2 cellular contexts compared by ENCODE assay signal in genomic region chr5:1563051-1563461, GRCh38.
TF ChIP-seq lines count a peak whose summit lies in the region.

No MANE protein-coding gene starts in this region.

TF ChIP-seq in HepG2, 621 proteins besides CTCF, POLR2A, EP300 and RAD21 (continues in another document):
- TF ChIP-seq FOXC1 (CRISPR knock-in tag; IDR thresholded peaks at IDR 0.05; ENCODE audit: borderline replicate concordance): no peak
- TF ChIP-seq, protein P1, sequence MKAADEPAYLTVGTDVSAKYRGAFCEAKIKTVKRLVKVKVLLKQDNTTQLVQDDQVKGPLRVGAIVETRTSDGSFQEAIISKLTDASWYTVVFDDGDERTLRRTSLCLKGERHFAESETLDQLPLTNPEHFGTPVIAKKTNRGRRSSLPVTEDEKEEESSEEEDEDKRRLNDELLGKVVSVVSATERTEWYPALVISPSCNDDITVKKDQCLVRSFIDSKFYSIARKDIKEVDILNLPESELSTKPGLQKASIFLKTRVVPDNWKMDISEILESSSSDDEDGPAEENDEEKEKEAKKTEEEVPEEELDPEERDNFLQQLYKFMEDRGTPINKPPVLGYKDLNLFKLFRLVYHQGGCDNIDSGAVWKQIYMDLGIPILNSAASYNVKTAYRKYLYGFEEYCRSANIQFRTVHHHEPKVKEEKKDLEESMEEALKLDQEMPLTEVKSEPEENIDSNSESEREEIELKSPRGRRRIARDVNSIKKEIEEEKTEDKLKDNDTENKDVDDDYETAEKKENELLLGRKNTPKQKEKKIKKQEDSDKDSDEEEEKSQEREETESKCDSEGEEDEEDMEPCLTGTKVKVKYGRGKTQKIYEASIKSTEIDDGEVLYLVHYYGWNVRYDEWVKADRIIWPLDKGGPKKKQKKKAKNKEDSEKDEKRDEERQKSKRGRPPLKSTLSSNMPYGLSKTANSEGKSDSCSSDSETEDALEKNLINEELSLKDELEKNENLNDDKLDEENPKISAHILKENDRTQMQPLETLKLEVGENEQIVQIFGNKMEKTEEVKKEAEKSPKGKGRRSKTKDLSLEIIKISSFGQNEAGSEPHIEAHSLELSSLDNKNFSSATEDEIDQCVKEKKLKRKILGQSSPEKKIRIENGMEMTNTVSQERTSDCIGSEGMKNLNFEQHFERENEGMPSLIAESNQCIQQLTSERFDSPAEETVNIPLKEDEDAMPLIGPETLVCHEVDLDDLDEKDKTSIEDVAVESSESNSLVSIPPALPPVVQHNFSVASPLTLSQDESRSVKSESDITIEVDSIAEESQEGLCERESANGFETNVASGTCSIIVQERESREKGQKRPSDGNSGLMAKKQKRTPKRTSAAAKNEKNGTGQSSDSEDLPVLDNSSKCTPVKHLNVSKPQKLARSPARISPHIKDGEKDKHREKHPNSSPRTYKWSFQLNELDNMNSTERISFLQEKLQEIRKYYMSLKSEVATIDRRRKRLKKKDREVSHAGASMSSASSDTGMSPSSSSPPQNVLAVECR (CRISPR knock-in tag; IDR thresholded peaks at IDR 0.05; ENCODE audit: borderline replicate concordance): 0 out of 2 replicates have a peak, but pooled peaks have one; percentile 2
- TF ChIP-seq ZBTB38 (CRISPR knock-in tag; IDR thresholded peaks at IDR 0.05): peak; percentile 53; the same call in 1 of the 2 replicates
- TF ChIP-seq SOX6 (IDR thresholded peaks at IDR 0.05): no peak
- TF ChIP-seq SOX6 (CRISPR knock-in tag; IDR thresholded peaks at IDR 0.05): no peak
- no peak for TF ChIP-seq ZMAT3 (CRISPR knock-in tag; conservative IDR thresholded peaks at IDR 0.05)
- no peak for TF ChIP-seq ZNF75D (CRISPR knock-in tag; IDR thresholded peaks at IDR 0.05; ENCODE audit: borderline replicate concordance)
- TF ChIP-seq NFKB2 (CRISPR knock-in tag; IDR thresholded peaks at IDR 0.05; ENCODE audit: borderline replicate concordance): 0 out of 2 replicates have a peak, but pooled peaks have one; percentile 44
- TF ChIP-seq ZNF598 (CRISPR knock-in tag; IDR thresholded peaks at IDR 0.05; ENCODE audit: borderline replicate concordance): no peak
- peak; percentile 22 for TF ChIP-seq AGO2 (optimal IDR thresholded peaks at IDR 0.05; ENCODE audit: low read depth, low read length)
- TF ChIP-seq SALL1 (CRISPR knock-in tag; IDR thresholded peaks at IDR 0.05): peak; percentile 5; the same call in 1 of the 2 replicates
- TF ChIP-seq GABPB1 (CRISPR knock-in tag; IDR thresholded peaks at IDR 0.05): 0 out of 2 replicates have a peak, but pooled peaks have one; percentile 0
- TF ChIP-seq, protein P2, sequence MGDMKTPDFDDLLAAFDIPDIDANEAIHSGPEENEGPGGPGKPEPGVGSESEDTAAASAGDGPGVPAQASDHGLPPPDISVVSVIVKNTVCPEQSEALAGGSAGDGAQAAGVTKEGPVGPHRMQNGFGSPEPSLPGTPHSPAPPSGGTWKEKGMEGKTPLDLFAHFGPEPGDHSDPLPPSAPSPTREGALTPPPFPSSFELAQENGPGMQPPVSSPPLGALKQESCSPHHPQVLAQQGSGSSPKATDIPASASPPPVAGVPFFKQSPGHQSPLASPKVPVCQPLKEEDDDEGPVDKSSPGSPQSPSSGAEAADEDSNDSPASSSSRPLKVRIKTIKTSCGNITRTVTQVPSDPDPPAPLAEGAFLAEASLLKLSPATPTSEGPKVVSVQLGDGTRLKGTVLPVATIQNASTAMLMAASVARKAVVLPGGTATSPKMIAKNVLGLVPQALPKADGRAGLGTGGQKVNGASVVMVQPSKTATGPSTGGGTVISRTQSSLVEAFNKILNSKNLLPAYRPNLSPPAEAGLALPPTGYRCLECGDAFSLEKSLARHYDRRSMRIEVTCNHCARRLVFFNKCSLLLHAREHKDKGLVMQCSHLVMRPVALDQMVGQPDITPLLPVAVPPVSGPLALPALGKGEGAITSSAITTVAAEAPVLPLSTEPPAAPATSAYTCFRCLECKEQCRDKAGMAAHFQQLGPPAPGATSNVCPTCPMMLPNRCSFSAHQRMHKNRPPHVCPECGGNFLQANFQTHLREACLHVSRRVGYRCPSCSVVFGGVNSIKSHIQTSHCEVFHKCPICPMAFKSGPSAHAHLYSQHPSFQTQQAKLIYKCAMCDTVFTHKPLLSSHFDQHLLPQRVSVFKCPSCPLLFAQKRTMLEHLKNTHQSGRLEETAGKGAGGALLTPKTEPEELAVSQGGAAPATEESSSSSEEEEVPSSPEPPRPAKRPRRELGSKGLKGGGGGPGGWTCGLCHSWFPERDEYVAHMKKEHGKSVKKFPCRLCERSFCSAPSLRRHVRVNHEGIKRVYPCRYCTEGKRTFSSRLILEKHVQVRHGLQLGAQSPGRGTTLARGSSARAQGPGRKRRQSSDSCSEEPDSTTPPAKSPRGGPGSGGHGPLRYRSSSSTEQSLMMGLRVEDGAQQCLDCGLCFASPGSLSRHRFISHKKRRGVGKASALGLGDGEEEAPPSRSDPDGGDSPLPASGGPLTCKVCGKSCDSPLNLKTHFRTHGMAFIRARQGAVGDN (CRISPR knock-in tag; IDR thresholded peaks at IDR 0.05): peak; percentile 2; the same call in 1 of the 2 replicates
- TF ChIP-seq TARDBP (CRISPR knock-in tag; IDR thresholded peaks at IDR 0.05): no peak
- TF ChIP-seq, protein P3, sequence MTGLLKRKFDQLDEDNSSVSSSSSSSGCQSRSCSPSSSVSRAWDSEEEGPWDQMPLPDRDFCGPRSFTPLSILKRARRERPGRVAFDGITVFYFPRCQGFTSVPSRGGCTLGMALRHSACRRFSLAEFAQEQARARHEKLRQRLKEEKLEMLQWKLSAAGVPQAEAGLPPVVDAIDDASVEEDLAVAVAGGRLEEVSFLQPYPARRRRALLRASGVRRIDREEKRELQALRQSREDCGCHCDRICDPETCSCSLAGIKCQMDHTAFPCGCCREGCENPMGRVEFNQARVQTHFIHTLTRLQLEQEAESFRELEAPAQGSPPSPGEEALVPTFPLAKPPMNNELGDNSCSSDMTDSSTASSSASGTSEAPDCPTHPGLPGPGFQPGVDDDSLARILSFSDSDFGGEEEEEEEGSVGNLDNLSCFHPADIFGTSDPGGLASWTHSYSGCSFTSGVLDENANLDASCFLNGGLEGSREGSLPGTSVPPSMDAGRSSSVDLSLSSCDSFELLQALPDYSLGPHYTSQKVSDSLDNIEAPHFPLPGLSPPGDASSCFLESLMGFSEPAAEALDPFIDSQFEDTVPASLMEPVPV (CRISPR knock-in tag; IDR thresholded peaks at IDR 0.05): 0 out of 2 replicates have a peak, but pooled peaks have one; percentile 1
- no peak for TF ChIP-seq ARNT (IDR thresholded peaks at IDR 0.05)

TF ChIP-seq in IMR-90, 13 proteins besides CTCF, POLR2A, EP300 and RAD21:
- TF ChIP-seq, protein P4, sequence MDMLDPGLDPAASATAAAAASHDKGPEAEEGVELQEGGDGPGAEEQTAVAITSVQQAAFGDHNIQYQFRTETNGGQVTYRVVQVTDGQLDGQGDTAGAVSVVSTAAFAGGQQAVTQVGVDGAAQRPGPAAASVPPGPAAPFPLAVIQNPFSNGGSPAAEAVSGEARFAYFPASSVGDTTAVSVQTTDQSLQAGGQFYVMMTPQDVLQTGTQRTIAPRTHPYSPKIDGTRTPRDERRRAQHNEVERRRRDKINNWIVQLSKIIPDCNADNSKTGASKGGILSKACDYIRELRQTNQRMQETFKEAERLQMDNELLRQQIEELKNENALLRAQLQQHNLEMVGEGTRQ (IDR thresholded peaks at IDR 0.05; ENCODE audit: low read depth, low read length): no peak
- no peak for TF ChIP-seq RFX5 (IDR thresholded peaks at IDR 0.05; ENCODE audit: low read depth, low read length)
- TF ChIP-seq FOS (IDR thresholded peaks at IDR 0.05; ENCODE audit: low read depth, low read length): no peak
- TF ChIP-seq NFE2L2 (IDR thresholded peaks at IDR 0.05; ENCODE audit: low read depth, low read length): no peak
- TF ChIP-seq CEBPB (IDR thresholded peaks at IDR 0.05; ENCODE audit: low read depth, low read length): no peak
- TF ChIP-seq RCOR1 (IDR thresholded peaks at IDR 0.05; ENCODE audit: insufficient replicate concordance, low read length): no peak
- TF ChIP-seq SMC3 (IDR thresholded peaks at IDR 0.05; ENCODE audit: low read depth, low read length): no peak
- TF ChIP-seq ELK1 (IDR thresholded peaks at IDR 0.05; ENCODE audit: borderline replicate concordance, low read depth, low read length): no peak
- no peak for TF ChIP-seq MXI1 (IDR thresholded peaks at IDR 0.05; ENCODE audit: borderline replicate concordance, low read depth, low read length)
- TF ChIP-seq BHLHE40 (IDR thresholded peaks at IDR 0.05; ENCODE audit: low read depth, low read length): no peak
- no peak for TF ChIP-seq CHD1 (IDR thresholded peaks at IDR 0.05; ENCODE audit: low read depth, low read length)
- no peak for TF ChIP-seq MAFK (IDR thresholded peaks at IDR 0.05; ENCODE audit: low read depth, low read length)
- no peak for TF ChIP-seq MAZ (IDR thresholded peaks at IDR 0.05; ENCODE audit: borderline replicate concordance, low read depth, low read length)
